In the genomic region with DNA sequence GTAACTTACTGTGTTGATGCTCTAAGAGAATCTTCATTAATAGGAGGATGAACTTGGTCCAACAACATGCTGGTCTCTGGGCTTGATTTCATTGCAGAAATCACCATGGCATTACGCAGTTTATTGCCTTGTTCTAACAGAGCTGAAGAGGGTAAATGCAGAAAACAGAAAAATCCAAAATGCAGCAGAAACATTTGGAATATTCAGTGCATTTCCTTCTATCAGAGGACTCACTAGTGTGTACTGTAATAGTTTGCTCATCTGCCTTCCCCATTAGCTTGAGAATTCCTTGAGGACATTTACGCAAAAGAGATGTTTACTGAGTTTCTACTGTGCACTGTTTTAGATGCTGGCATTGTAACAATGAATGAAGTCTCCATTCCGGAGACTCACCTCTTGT, we compare ENCODE assay signal across 2 cellular contexts.
TF ChIP-seq lines count a peak whose summit lies in the region.

No MANE protein-coding gene starts in this region.

TF ChIP-seq in A549, 52 proteins besides CTCF, POLR2A, EP300 and RAD21 (continued from another document):
- TF ChIP-seq RNF2 (IDR thresholded peaks at IDR 0.05; ENCODE audit: borderline replicate concordance, low read depth) (no peak), CEBPB (IDR thresholded peaks at IDR 0.05) (no peak)

TF ChIP-seq in WTC11, 78 proteins besides CTCF, POLR2A, EP300 and RAD21 (continued from another document):
- TF ChIP-seq, protein P1, sequence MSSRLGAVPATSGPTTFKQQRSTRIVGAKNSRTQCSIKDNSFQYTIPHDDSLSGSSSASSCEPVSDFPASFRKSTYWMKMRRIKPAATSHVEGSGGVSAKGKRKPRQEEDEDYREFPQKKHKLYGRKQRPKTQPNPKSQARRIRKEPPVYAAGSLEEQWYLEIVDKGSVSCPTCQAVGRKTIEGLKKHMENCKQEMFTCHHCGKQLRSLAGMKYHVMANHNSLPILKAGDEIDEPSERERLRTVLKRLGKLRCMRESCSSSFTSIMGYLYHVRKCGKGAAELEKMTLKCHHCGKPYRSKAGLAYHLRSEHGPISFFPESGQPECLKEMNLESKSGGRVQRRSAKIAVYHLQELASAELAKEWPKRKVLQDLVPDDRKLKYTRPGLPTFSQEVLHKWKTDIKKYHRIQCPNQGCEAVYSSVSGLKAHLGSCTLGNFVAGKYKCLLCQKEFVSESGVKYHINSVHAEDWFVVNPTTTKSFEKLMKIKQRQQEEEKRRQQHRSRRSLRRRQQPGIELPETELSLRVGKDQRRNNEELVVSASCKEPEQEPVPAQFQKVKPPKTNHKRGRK (CRISPR knock-in tag; IDR thresholded peaks at IDR 0.05; ENCODE audit: borderline replicate concordance) = no peak
- TF ChIP-seq HMGA2 (CRISPR knock-in tag; IDR thresholded peaks at IDR 0.05) (no peak), SP1 (CRISPR knock-in tag; conservative IDR thresholded peaks at IDR 0.05) (no peak), ESRRA (CRISPR knock-in tag; IDR thresholded peaks at IDR 0.05; ENCODE audit: borderline replicate concordance) (no peak), CBFB (CRISPR knock-in tag; IDR thresholded peaks at IDR 0.05; ENCODE audit: low read depth) (no peak), SMAD3 (CRISPR knock-in tag; IDR thresholded peaks at IDR 0.05; ENCODE audit: borderline replicate concordance) (no peak), FOXJ3 (CRISPR knock-in tag; IDR thresholded peaks at IDR 0.05; ENCODE audit: borderline replicate concordance) (no peak)
- TF ChIP-seq, protein P2, sequence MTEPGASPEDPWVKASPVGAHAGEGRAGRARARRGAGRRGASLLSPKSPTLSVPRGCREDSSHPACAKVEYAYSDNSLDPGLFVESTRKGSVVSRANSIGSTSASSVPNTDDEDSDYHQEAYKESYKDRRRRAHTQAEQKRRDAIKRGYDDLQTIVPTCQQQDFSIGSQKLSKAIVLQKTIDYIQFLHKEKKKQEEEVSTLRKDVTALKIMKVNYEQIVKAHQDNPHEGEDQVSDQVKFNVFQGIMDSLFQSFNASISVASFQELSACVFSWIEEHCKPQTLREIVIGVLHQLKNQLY (CRISPR knock-in tag; IDR thresholded peaks at IDR 0.05) = no peak
- TF ChIP-seq, protein P3, sequence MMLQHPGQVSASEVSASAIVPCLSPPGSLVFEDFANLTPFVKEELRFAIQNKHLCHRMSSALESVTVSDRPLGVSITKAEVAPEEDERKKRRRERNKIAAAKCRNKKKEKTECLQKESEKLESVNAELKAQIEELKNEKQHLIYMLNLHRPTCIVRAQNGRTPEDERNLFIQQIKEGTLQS (CRISPR knock-in tag; conservative IDR thresholded peaks at IDR 0.05) = no peak
